In genomic region chr7:149742075-149742701, GRCh38 we compare ENCODE assay signal across 8 cellular contexts. TPM values are rescaled to one million over a fixed set of nuclear protein-coding genes. Genes with fewer than 3 reads are reported as not detected.
DNase-seq lines count a peak whose midpoint lies in the region; ATAC-seq and TF ChIP-seq lines count a peak whose summit lies in the region.

No MANE protein-coding gene starts in this region.

- no peaks in the 10 kb centered on the region for H3K36me3 Mint-ChIP-seq in activated CD8-positive, alpha-beta T cell treated with anti-CD3 and anti-CD28 coated beads, Interleukin-2, amount 10 ng/mL, durations not matched to agents 7 days and 5 days (ENCODE audit: low read depth)

- H2AK5ac ChIP-seq in mesendoderm (ENCODE audit: low read length): no peak overlapping the region

- H3K4ac ChIP-seq in mesendoderm (ENCODE audit: low read depth, low read length): no peak overlapping the region

- no peak overlapping the region for H4K8ac ChIP-seq in mesendoderm (ENCODE audit: low read depth, low read length)

- H3K79me2 ChIP-seq in mesendoderm (ENCODE audit: control insufficient read depth, insufficient read depth, low read length): no peaks in the 10 kb centered on the region

- H3K27me3 ChIP-seq in endocrine pancreas (ENCODE audit: control insufficient read depth, insufficient read depth, low read length) (no peaks in the 10 kb centered on the region), mesendoderm (ENCODE audit: insufficient read depth, low read length, poor library complexity) (no peaks in the 10 kb centered on the region)

- no peak overlapping the region for H3K23ac ChIP-seq in mesendoderm (ENCODE audit: low read length)

- no peaks in the 10 kb centered on the region for H3K9me3 ChIP-seq in endocrine pancreas (ENCODE audit: control insufficient read depth, low read length)

- no peak overlapping the region for H4K5ac ChIP-seq in mesendoderm (ENCODE audit: low read length)

- H3K27ac Mint-ChIP-seq in activated CD8-positive, alpha-beta T cell treated with anti-CD3 and anti-CD28 coated beads, Interleukin-2, amount 10 ng/mL, durations not matched to agents 7 days and 5 days: no peak overlapping the region

- TF ChIP-seq POLR2A in GM18505 (IDR thresholded peaks at IDR 0.05; ENCODE audit: borderline replicate concordance, extremely low read depth, insufficient read depth, insufficient read length): no peak

- H3K56ac ChIP-seq in mesendoderm (ENCODE audit: low read length): peak overlapping the region; percentile 29

- H3K4me1 ChIP-seq in endocrine pancreas (ENCODE audit: control insufficient read depth, insufficient read depth, low read length): no peaks in the 10 kb centered on the region
- no peaks in the 10 kb centered on the region for H3K4me1 ChIP-seq in mesendoderm (ENCODE audit: control insufficient read depth, low read depth, low read length)

- H3K4me1 Mint-ChIP-seq in activated CD8-positive, alpha-beta T cell treated with anti-CD3 and anti-CD28 coated beads, Interleukin-2, amount 10 ng/mL, durations not matched to agents 7 days and 5 days (ENCODE audit: low read depth): peaks cover 10% of the 10 kb centered on the region

- ATAC-seq in GM18505 (IDR thresholded peaks at IDR 0.05; ENCODE audit: unreplicated experiment) (peak; percentile 67), HG03378 (IDR thresholded peaks at IDR 0.05; ENCODE audit: unreplicated experiment) (peak; percentile 61)
- ATAC-seq in activated CD8-positive, alpha-beta T cell treated with anti-CD3 and anti-CD28 coated beads, Interleukin-2, amount 10 ng/mL, durations not matched to agents 7 days and 5 days: peak; percentile 83

- peaks cover 42% of the 10 kb centered on the region for H3K27me3 Mint-ChIP-seq in activated CD8-positive, alpha-beta T cell treated with anti-CD3 and anti-CD28 coated beads, Interleukin-2, amount 10 ng/mL, durations not matched to agents 7 days and 5 days (ENCODE audit: low read depth)

- peak overlapping the region; percentile 65 for H3K9ac ChIP-seq in endocrine pancreas (ENCODE audit: control insufficient read depth, insufficient read depth, low read length)
- peak overlapping the region; percentile 12 for H3K9ac ChIP-seq in mesendoderm (ENCODE audit: low read length)

- peak overlapping the region; percentile 28 for H3K4me2 ChIP-seq in mesendoderm (ENCODE audit: low read length)

- no peaks in the 10 kb centered on the region for H3K9me3 Mint-ChIP-seq in activated CD8-positive, alpha-beta T cell treated with anti-CD3 and anti-CD28 coated beads, Interleukin-2, amount 10 ng/mL, durations not matched to agents 7 days and 5 days (ENCODE audit: insufficient read depth)

- H3K27ac ChIP-seq in 22Rv1 (peak overlapping the region; percentile 53), mesendoderm (ENCODE audit: low read depth, low read length) (no peak overlapping the region)

- peak overlapping the region; percentile 27 for H3K4me3 Mint-ChIP-seq in activated CD8-positive, alpha-beta T cell treated with anti-CD3 and anti-CD28 coated beads, Interleukin-2, amount 10 ng/mL, durations not matched to agents 7 days and 5 days

- H3K36me3 ChIP-seq in endocrine pancreas (ENCODE audit: control insufficient read depth, insufficient read depth, low read length) (no peaks in the 10 kb centered on the region), mesendoderm (ENCODE audit: control insufficient read depth, insufficient read depth, low read length) (no peaks in the 10 kb centered on the region)

- H3K4me3 ChIP-seq in endocrine pancreas (ENCODE audit: control insufficient read depth, insufficient read depth, low read length) (peak overlapping the region; percentile 57), mesendoderm (ENCODE audit: low read length) (no peak overlapping the region)

- no peak overlapping the region for H2BK5ac ChIP-seq in mesendoderm (ENCODE audit: low read length)

- no peaks in the 10 kb centered on the region for H3K79me1 ChIP-seq in mesendoderm (ENCODE audit: low read length)

- H3K18ac ChIP-seq in mesendoderm (ENCODE audit: low read length): no peak overlapping the region

- CTCF ChIA-PET in activated CD8-positive, alpha-beta T cell treated with anti-CD3 and anti-CD28 coated beads, Interleukin-2, amount 10 ng/mL, durations not matched to agents 7 days and 5 days (lab: Charles Lee): interaction anchor here (0.7 to 3.4 kb wide), 26 partner anchors 9 to 546 kb away, joined by 3 to 74 read pairs (median 4); partner anchors contain the start of gene ZNF783

- TF ChIP-seq CTCF in 22Rv1 (IDR thresholded peaks at IDR 0.05): peak; percentile 99

- WGBS in mesendoderm (ENCODE audit: extremely low coverage, insufficient coverage, low lambda C conversion rate): no CpG with 5 or more reads among the region's 17 CpGs

- H2BK15ac ChIP-seq in mesendoderm (replicated peaks; ENCODE audit: low read depth): no peak overlapping the region

- H2BK120ac ChIP-seq in mesendoderm (ENCODE audit: low read depth, low read length): no peak overlapping the region

- POLR2A ChIA-PET in activated CD8-positive, alpha-beta T cell treated with anti-CD3 and anti-CD28 coated beads, Interleukin-2, amount 10 ng/mL, durations not matched to agents 7 days and 5 days (lab: Charles Lee): no interaction called here

- DNase-seq in NCI-H748 (lab: John Stamatoyannopoulos, UW; ENCODE audit: unreplicated experiment) (peak; percentile 80), mesendoderm (peak; percentile 83)
- peak; percentile 69 for DNase-seq in activated CD8-positive, alpha-beta T cell treated with anti-CD3 and anti-CD28 coated beads, Interleukin-2, amount 10 ng/mL, durations not matched to agents 7 days and 5 days
- peak; percentile 21 for DNase-seq in stimulated activated CD8-positive, alpha-beta memory T cell treated with anti-CD3 and anti-CD28 coated beads, Interleukin-12 subunit alpha, Interleukin-12 subunit beta, amount 100 ng/mL, for 24 hours (ENCODE audit: extremely low read depth)

RNA-seq across cellular contexts. Expression of gene ZNF467, which starts 31.2 kb away (rescaled TPM):
- under 1 TPM; 0.08 to 0.11 TPM for total RNA-seq in activated CD8-positive, alpha-beta T cell treated with anti-CD3 and anti-CD28 coated beads, Interleukin-2, amount 10 ng/mL, durations not matched to agents 7 days and 5 days
- polyA plus RNA-seq in mesendoderm (2013, experiment 1 of 2): 0.04 TPM
- polyA plus RNA-seq in mesendoderm (2013, experiment 2 of 2): 0.08 TPM

Comparison
In these comparisons a context has a peak if more than half of its experiments do, and no peak if none do; other contexts are left out.
1. DNase-seq: peak in every context shown above with its lines; median percentile 83 in mesendoderm; 80 in NCI-H748; 69 in activated CD8-positive, alpha-beta T cell treated with anti-CD3 and anti-CD28 coated beads, Interleukin-2, amount 10 ng/mL, durations not matched to agents 7 days and 5 days; 21 in stimulated activated CD8-positive, alpha-beta memory T cell treated with anti-CD3 and anti-CD28 coated beads, Interleukin-12 subunit alpha, Interleukin-12 subunit beta, amount 100 ng/mL, for 24 hours.